18 cellular contexts compared by ENCODE assay signal in the genomic region with DNA sequence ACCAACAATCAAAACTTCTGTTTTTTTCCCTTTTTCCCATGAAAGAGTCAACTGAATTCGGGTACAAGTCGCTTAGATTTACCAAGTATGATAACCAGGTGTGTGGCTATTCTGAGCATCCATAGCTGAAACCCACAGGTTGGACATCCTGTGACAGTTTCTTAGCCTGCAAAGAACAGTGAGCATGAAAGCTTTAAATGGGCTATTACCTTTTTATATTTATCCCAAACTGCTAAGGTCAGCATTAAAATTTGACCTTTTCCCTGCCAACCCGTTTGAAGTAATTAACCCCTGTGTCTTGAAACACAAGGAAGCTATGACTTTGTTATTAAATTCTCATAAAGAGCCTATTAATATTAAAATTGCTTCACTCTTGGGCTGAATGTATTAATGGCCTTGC.
DNase-seq lines count a peak whose midpoint lies in the region; ATAC-seq, FAIRE-seq and TF ChIP-seq lines count a peak whose summit lies in the region.
"Had no signal": no experiment of that assay in that cellular context is flagged by ENCODE, and none has a peak within 500 bp of the region (broad histone marks: within the 10 kb centered on the region; RNA-seq: fewer than 3 reads in every experiment).

No MANE protein-coding gene starts in this region.

- H4K8ac ChIP-seq in IMR-90 (ENCODE audit: low read depth in 2 of 2, low read length in 2 of 2) (no peak overlapping the region), H1 (ENCODE audit: extremely low read depth, insufficient read depth, low read length) (no peak overlapping the region)

- no peaks in the 10 kb centered on the region for H3K4me1 ChIP-seq in A549
- no peaks in the 10 kb centered on the region for H3K4me1 ChIP-seq in IMR-90 (ENCODE audit: control insufficient read depth, insufficient read depth, low read length)
- peaks cover 0 to 5% (median 1%) of the 10 kb centered on the region in 4 experiments; a peak in 2 of 7 replicates for H3K4me1 ChIP-seq in H1 (replicated peaks in 1 of 4; ENCODE audit: control insufficient read depth in 3 of 4, insufficient read depth in 4 of 4, low read length in 3 of 4)

- FAIRE-seq in A549 (lab: Jason Lieb, UNC) (no peak), H1 (lab: Jason Lieb, UNC) (no peak)
- FAIRE-seq: GM12891, GM18507 had no signal

- H3K23me2 ChIP-seq in H1 (ENCODE audit: low read depth, low read length): no peaks in the 10 kb centered on the region

- H3K79me1 ChIP-seq in IMR-90 (ENCODE audit: low read depth in 1 of 2, low read length in 2 of 2): no peaks in the 10 kb centered on the region
- no peaks in the 10 kb centered on the region for H3K79me1 ChIP-seq in H1 (ENCODE audit: low read depth, low read length)

- H3K36me3 ChIP-seq in IMR-90 (ENCODE audit: control insufficient read depth, insufficient read depth, low read length) (no peaks in the 10 kb centered on the region), H1 (ENCODE audit: control insufficient read depth in 2 of 4, insufficient read depth in 4 of 4, low read length in 3 of 4) (no peaks in the 10 kb centered on the region)

- in situ Hi-C loops in IMR-90 (cut with MboI; ENCODE audit: low sequenced_read_pairs): no loop called here

- H3K4me2 ChIP-seq in A549 (no peak overlapping the region), IMR-90 (ENCODE audit: low read depth, low read length) (no peak overlapping the region), H1 (ENCODE audit: insufficient read depth in 1 of 2, low read depth in 2 of 2, low read length in 2 of 2) (no peak overlapping the region)

- POLR2A ChIA-PET in A549 (lab: Yijun Ruan, JAX) (no interaction called here), IMR-90 (lab: Charles Lee; ENCODE audit: unreplicated experiment) (no interaction called here), H1 (lab: Charles Lee; ENCODE audit: partially characterized antibody) (interaction anchor here (0.9 kb wide), 1 partner anchor 38 kb away, joined by 3 read pairs; no protein-coding TSS in a partner anchor)

- no peak overlapping the region for H3K23ac ChIP-seq in IMR-90 (ENCODE audit: low read depth, low read length)
- H3K23ac ChIP-seq in H1 (ENCODE audit: insufficient read length): no peak overlapping the region

- no peak overlapping the region for H3K4ac ChIP-seq in IMR-90 (ENCODE audit: low read depth, low read length)
- H3K4ac ChIP-seq in H1 (replicated peaks; ENCODE audit: insufficient read length, low read depth, low read length): no peak overlapping the region

- H2BK20ac ChIP-seq in IMR-90 (ENCODE audit: low read depth, low read length): no peak overlapping the region
- no peak overlapping the region for H2BK20ac ChIP-seq in H1 (ENCODE audit: low read length)

- no peak overlapping the region for H3K27ac ChIP-seq in A549
- H3K27ac ChIP-seq in IMR-90 (ENCODE audit: insufficient read depth, low read length): no peak overlapping the region
- H3K27ac ChIP-seq in H1 (ENCODE audit: low read depth, low read length): no peak overlapping the region

- H3K9me3 ChIP-seq in A549 (no peaks in the 10 kb centered on the region), IMR-90 (ENCODE audit: control insufficient read depth, insufficient read depth, low read length) (peaks cover 5% of the 10 kb centered on the region), H1 (ENCODE audit: insufficient read depth in 2 of 2, low read depth in 1 of 2, low read length in 1 of 2) (no peaks in the 10 kb centered on the region)

- no peak overlapping the region for H2BK12ac ChIP-seq in H1 (ENCODE audit: low read depth, low read length)

- TF ChIP-seq POLR2A in A549 (IDR thresholded peaks at IDR 0.05; ENCODE audit: low read length) (no peak), IMR-90 (IDR thresholded peaks at IDR 0.05; ENCODE audit: low read depth, low read length) (no peak), H1 (IDR thresholded peaks at IDR 0.05; ENCODE audit: control extremely low read depth in 1 of 2, low read depth in 2 of 2, low read length in 2 of 2) (no peak)

- intact Hi-C loops in IMR-90 (cut with micrococcal nuclease): no loop called here

- no peak for DNase-seq in A549 (ENCODE audit: low read depth in 1 of 2, low spot score in 1 of 2)
- DNase-seq in IMR-90: no peak
- DNase-seq in H1 (ENCODE audit: low read depth in 1 of 2, low spot score in 2 of 2): no peak
- DNase-seq in SIG-M5 treated with dmso at 0.1 percent for 504 hours (lab: John Stamatoyannopoulos, UW; ENCODE audit: unreplicated experiment): no peak
- no peak for DNase-seq in SK-N-DZ (ENCODE audit: low spot score)
- DNase-seq: 8988T; C1 segment of cervical spinal cord; Calu3; CD4-positive, alpha-beta memory T cell; COR-L47; DMS53; DMS79 treated with DMSO at 0.1 percent for 48 hours; GF-D8; H9 had no signal

- H2BK5ac ChIP-seq in IMR-90 (ENCODE audit: low read depth, low read length, poor library complexity, severe bottlenecking): no peak overlapping the region
- no peak overlapping the region for H2BK5ac ChIP-seq in H1 (ENCODE audit: low read depth, low read length)

- H2AK9ac ChIP-seq in IMR-90 (replicated peaks; ENCODE audit: low read depth, low read length, poor library complexity): no peak overlapping the region

- H4K20me1 ChIP-seq in IMR-90 (ENCODE audit: insufficient read depth, low read length): no peaks in the 10 kb centered on the region
- H4K20me1 ChIP-seq in H1 (replicated peaks in 1 of 2; ENCODE audit: control insufficient read depth in 1 of 2, insufficient read depth in 2 of 2, low read length in 2 of 2): no peaks in the 10 kb centered on the region

- no TSS peak for BruUV-seq in IMR-90 (replicated peaks; lab: Mats Ljungman, UMichigan)

- H2BK15ac ChIP-seq in IMR-90 (ENCODE audit: low read depth, low read length): no peak overlapping the region
- no peak overlapping the region for H2BK15ac ChIP-seq in H1 (ENCODE audit: low read length)

- no peak overlapping the region for H3K9ac ChIP-seq in IMR-90 (ENCODE audit: low read depth, low read length)
- H3K9ac ChIP-seq in H1 (replicated peaks in 1 of 4; ENCODE audit: extremely low read depth in 1 of 4, low read depth in 3 of 4, low read length in 3 of 4): no peak overlapping the region

- H4K5ac ChIP-seq in IMR-90 (ENCODE audit: low read depth, low read length) (no peak overlapping the region), H1 (ENCODE audit: insufficient read length, low read depth, low read length) (no peak overlapping the region)

- no peak overlapping the region for H2AK5ac ChIP-seq in IMR-90 (ENCODE audit: low read depth, low read length)
- no peak overlapping the region for H2AK5ac ChIP-seq in H1 (ENCODE audit: low read depth, low read length)

- H2BK120ac ChIP-seq in IMR-90 (ENCODE audit: low read depth, low read length) (no peak overlapping the region), H1 (replicated peaks; ENCODE audit: low read depth, low read length) (no peak overlapping the region)

- H3K79me2 ChIP-seq in H1 (ENCODE audit: control insufficient read depth in 1 of 2, insufficient read depth in 2 of 2, low read length in 2 of 2): no peaks in the 10 kb centered on the region

- H3K14ac ChIP-seq in IMR-90 (replicated peaks; ENCODE audit: low read depth, low read length) (no peak overlapping the region), H1 (ENCODE audit: insufficient read length) (no peak overlapping the region)

- WGBS in A549 (ENCODE audit: missing lambda C conversion rate): 2% methylated on average over 3 of the region's 3 CpGs
- WGBS in IMR-90 (ENCODE audit: extremely low coverage in 2 of 2, insufficient read length in 1 of 2), 2 experiments: 29% methylated on average over 2 of the region's 3 CpGs; no CpG with 5 or more reads in 1 of the 2 experiments
- WGBS in H1 (ENCODE audit: extremely low coverage in 1 of 2, insufficient coverage in 1 of 2, insufficient read length in 1 of 2, insufficient replicate concordance in 2 of 2, low coverage in 1 of 2, low lambda C conversion rate in 2 of 2, missing lambda C conversion rate in 1 of 2), 2 experiments: 77% methylated on average over 3 of the region's 3 CpGs; no CpG with 5 or more reads in 1 of the 2 experiments

- no peak overlapping the region for H2AFZ ChIP-seq in IMR-90 (replicated peaks; ENCODE audit: low read length, poor library complexity)
- H2AFZ ChIP-seq in H1 (ENCODE audit: low read length): no peak overlapping the region

- TF ChIP-seq RAD21 in A549 (conservative IDR thresholded peaks at IDR 0.05 in 1 of 2, IDR thresholded peaks at IDR 0.05 in 1 of 2) (no peak), IMR-90 (IDR thresholded peaks at IDR 0.05; ENCODE audit: low read length) (no peak), H1 (IDR thresholded peaks at IDR 0.05 in 1 of 2, conservative IDR thresholded peaks at IDR 0.05 in 1 of 2; ENCODE audit: low read depth in 2 of 2, low read length in 2 of 2) (no peak)

- dilution Hi-C loops in IMR-90 (cut with HindIII; ENCODE audit: low sequenced_read_pairs, unreplicated experiment): no loop called here

- H3K27me3 ChIP-seq in IMR-90 (ENCODE audit: control insufficient read depth, insufficient read depth, low read length): no peaks in the 10 kb centered on the region
- H3K27me3 ChIP-seq in H1 (replicated peaks in 1 of 4; ENCODE audit: control insufficient read depth in 3 of 4, extremely low read depth in 1 of 4, insufficient read depth in 3 of 4, low read length in 3 of 4): no peaks in the 10 kb centered on the region

- no peaks in the 10 kb centered on the region for H3K9me1 ChIP-seq in IMR-90 (ENCODE audit: insufficient read depth, low read length)

- H3K18ac ChIP-seq in IMR-90 (ENCODE audit: low read depth, low read length): no peak overlapping the region
- H3K18ac ChIP-seq in H1 (ENCODE audit: extremely low read depth, low read length): no peak overlapping the region

- ATAC-seq in A549: no peak
- ATAC-seq in IMR-90 (ENCODE audit: low read depth): no peak
- ATAC-seq in HG03342 (IDR thresholded peaks at IDR 0.05; ENCODE audit: unreplicated experiment): no peak
- ATAC-seq: HCT116 had no signal

- H3K56ac ChIP-seq in IMR-90 (ENCODE audit: extremely low read depth, insufficient read depth, low read length) (no peak overlapping the region), H1 (replicated peaks; ENCODE audit: insufficient read length, low read depth, low read length) (no peak overlapping the region)

- no peak overlapping the region for H4K91ac ChIP-seq in IMR-90 (ENCODE audit: insufficient read depth, low read depth, low read length)
- no peak overlapping the region for H4K91ac ChIP-seq in H1 (replicated peaks; ENCODE audit: insufficient read length, low read length)

- H3K4me3 ChIP-seq in A549 (no peak overlapping the region), IMR-90 (ENCODE audit: insufficient read depth, low read depth, low read length) (no peak overlapping the region), H1 (ENCODE audit: extremely low read depth in 1 of 4, insufficient read depth in 2 of 4, low read depth in 3 of 4, low read length in 4 of 4) (no peak overlapping the region)

- CTCF ChIA-PET in A549 (lab: Yijun Ruan, JAX) (no interaction called here), IMR-90 (lab: Yijun Ruan, JAX) (no interaction called here), H1 (lab: Charles Lee; ENCODE audit: partially characterized antibody) (interaction anchor here (0.6 to 1.7 kb wide), 4 partner anchors 12 to 232 kb away, joined by 3 to 5 read pairs (median 3); no protein-coding TSS in a partner anchor)

- TF ChIP-seq EP300 in A549 (IDR thresholded peaks at IDR 0.05) (no peak), H1 (IDR thresholded peaks at IDR 0.05; ENCODE audit: borderline replicate concordance in 1 of 2, low read depth in 2 of 2, low read length in 2 of 2) (no peak)

- no peak for TF ChIP-seq CTCF in A549 (IDR thresholded peaks at IDR 0.05)
- no peak for TF ChIP-seq CTCF in IMR-90 (conservative IDR thresholded peaks at IDR 0.05; ENCODE audit: low read depth, low read length)
- TF ChIP-seq CTCF in H1 (IDR thresholded peaks at IDR 0.05; ENCODE audit: control extremely low read depth in 1 of 3, insufficient read depth in 1 of 3, low read depth in 1 of 3, low read length in 3 of 3): no peak
